8 cellular contexts compared by ENCODE assay signal in the genomic region with DNA sequence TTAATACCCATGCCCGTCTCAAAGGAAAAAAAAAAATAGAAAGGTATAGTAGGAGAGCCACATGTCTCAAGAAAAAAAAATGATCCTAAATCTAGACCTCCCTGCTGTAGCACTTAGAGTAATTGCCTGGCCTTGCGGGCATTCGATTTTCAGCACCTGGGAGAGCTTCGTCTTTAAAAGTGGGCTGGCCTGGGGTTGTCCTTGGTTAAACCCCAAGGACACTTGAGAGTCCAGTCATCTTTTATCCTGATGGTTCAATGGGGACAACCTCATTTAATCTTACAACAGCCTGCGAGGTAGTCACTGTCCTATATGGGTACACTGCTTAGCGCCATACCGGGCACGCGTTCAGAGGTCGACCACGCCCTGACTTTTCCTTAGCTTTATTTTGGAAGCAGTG.
A peak's percentile ranks its signal among the peaks of the same experiment; 100 is the strongest.
DNase-seq lines count a peak whose midpoint lies in the region; ATAC-seq and TF ChIP-seq lines count a peak whose summit lies in the region.

No MANE protein-coding gene starts in this region.

- H3K27ac Mint-ChIP-seq in activated T-cell treated with anti-CD3 and anti-CD28 coated beads, Interleukin-2, amount 50 U/mL, for 24 hours = no peak overlapping the region
- peak overlapping the region; percentile 45 for H3K27ac Mint-ChIP-seq in stimulated activated effector memory CD8-positive, alpha-beta T cell treated with anti-CD3 and anti-CD28 coated beads, Interleukin-12 subunit alpha, Interleukin-12 subunit beta, amount 100 ng/mL, for 72 hours

- H3K9me3 ChIP-seq in right atrium auricular region = no peaks in the 10 kb centered on the region

- H3K9me3 Mint-ChIP-seq in activated T-cell treated with anti-CD3 and anti-CD28 coated beads, Interleukin-2, amount 50 U/mL, for 24 hours = no peaks in the 10 kb centered on the region
- H3K9me3 Mint-ChIP-seq in stimulated activated effector memory CD8-positive, alpha-beta T cell treated with anti-CD3 and anti-CD28 coated beads, Interleukin-12 subunit alpha, Interleukin-12 subunit beta, amount 100 ng/mL, for 72 hours = no peaks in the 10 kb centered on the region

- peaks cover 30% of the 10 kb centered on the region for H3K4me1 Mint-ChIP-seq in activated T-cell treated with anti-CD3 and anti-CD28 coated beads, Interleukin-2, amount 50 U/mL, for 24 hours (ENCODE audit: low read depth)
- peaks cover 40% of the 10 kb centered on the region for H3K4me1 Mint-ChIP-seq in stimulated activated effector memory CD8-positive, alpha-beta T cell treated with anti-CD3 and anti-CD28 coated beads, Interleukin-12 subunit alpha, Interleukin-12 subunit beta, amount 100 ng/mL, for 72 hours

- H3K27ac ChIP-seq in right atrium auricular region = no peak overlapping the region

- H3K4me3 ChIP-seq in WI38 (ENCODE audit: low read depth, low read length) (peak overlapping the region; percentile 52), right atrium auricular region (peak overlapping the region; percentile 11 to 47)

- no peak for ATAC-seq in stimulated activated effector memory CD8-positive, alpha-beta T cell treated with anti-CD3 and anti-CD28 coated beads, Interleukin-12 subunit alpha, Interleukin-12 subunit beta, amount 100 ng/mL, for 72 hours
- no peak for ATAC-seq in HG03469 (IDR thresholded peaks at IDR 0.05; ENCODE audit: unreplicated experiment)

- no peaks in the 10 kb centered on the region for H3K36me3 Mint-ChIP-seq in activated T-cell treated with anti-CD3 and anti-CD28 coated beads, Interleukin-2, amount 50 U/mL, for 24 hours (ENCODE audit: low read depth)
- H3K36me3 Mint-ChIP-seq in stimulated activated effector memory CD8-positive, alpha-beta T cell treated with anti-CD3 and anti-CD28 coated beads, Interleukin-12 subunit alpha, Interleukin-12 subunit beta, amount 100 ng/mL, for 72 hours = no peaks in the 10 kb centered on the region

- peak overlapping the region; percentile 66 for H3K4me3 Mint-ChIP-seq in activated T-cell treated with anti-CD3 and anti-CD28 coated beads, Interleukin-2, amount 50 U/mL, for 24 hours
- peak overlapping the region; percentile 84 for H3K4me3 Mint-ChIP-seq in stimulated activated effector memory CD8-positive, alpha-beta T cell treated with anti-CD3 and anti-CD28 coated beads, Interleukin-12 subunit alpha, Interleukin-12 subunit beta, amount 100 ng/mL, for 72 hours

- no peak for TF ChIP-seq CTCF in WI38 (IDR thresholded peaks at IDR 0.05; ENCODE audit: low read depth, low read length)
- TF ChIP-seq CTCF in right atrium auricular region (IDR thresholded peaks at IDR 0.05) = no peak

- no peaks in the 10 kb centered on the region for H3K27me3 ChIP-seq in right atrium auricular region

- H3K36me3 ChIP-seq in right atrium auricular region = no peaks in the 10 kb centered on the region

- H3K4me1 ChIP-seq in right atrium auricular region = peaks cover 0 to 15% of the 10 kb centered on the region in 2 donors

- peaks cover 74% of the 10 kb centered on the region for H3K27me3 Mint-ChIP-seq in activated T-cell treated with anti-CD3 and anti-CD28 coated beads, Interleukin-2, amount 50 U/mL, for 24 hours

- DNase-seq in activated T-cell treated with anti-CD3 and anti-CD28 coated beads, Interleukin-2, amount 50 U/mL, for 24 hours = no peak
- DNase-seq in activated T-cell treated with anti-CD3 and anti-CD28 coated beads for 4 hours = no peak
- DNase-seq in right atrium auricular region (ENCODE audit: low spot score) = no peak
- no peak for DNase-seq in stimulated activated effector memory CD8-positive, alpha-beta T cell treated with anti-CD3 and anti-CD28 coated beads, Interleukin-12 subunit alpha, Interleukin-12 subunit beta, amount 100 ng/mL, for 72 hours (ENCODE audit: low spot score in 2 of 2)
- DNase-seq in cerebellum (ENCODE audit: low spot score) = no peak
- DNase-seq in NCI-H1048 (lab: John Stamatoyannopoulos, UW) = no peak
